ENCODE assay signal across 2 cellular contexts in the genomic region with DNA sequence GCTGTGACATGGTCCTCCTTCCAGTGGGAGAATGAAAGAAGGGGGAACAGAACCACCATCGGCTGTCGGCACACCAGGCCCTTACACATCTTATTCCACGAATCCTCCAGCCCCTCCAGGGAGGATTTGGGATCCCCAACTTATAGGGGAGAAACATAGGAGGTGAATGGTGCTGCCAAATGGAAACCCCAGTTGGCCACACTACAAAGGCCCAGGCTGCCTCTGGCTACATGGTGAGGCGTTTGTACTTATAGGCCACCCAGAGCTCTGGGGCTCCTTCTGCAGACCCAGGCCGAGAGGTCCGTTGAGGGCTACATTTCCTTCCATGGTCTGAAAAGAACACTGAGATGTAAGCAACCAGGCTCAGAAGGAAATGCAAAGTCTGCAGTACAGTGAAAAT.
TF ChIP-seq lines count a peak whose summit lies in the region.

No MANE protein-coding gene starts in this region.

TF ChIP-seq in SK-N-SH, 30 proteins besides CTCF, POLR2A, EP300 and RAD21:
- TF ChIP-seq FOXM1 (IDR thresholded peaks at IDR 0.05; ENCODE audit: low read depth) (no peak), RXRA (IDR thresholded peaks at IDR 0.05; ENCODE audit: borderline replicate concordance, low read depth) (no peak), GABPA (IDR thresholded peaks at IDR 0.05; ENCODE audit: low read depth) (no peak)

TF ChIP-seq in SK-N-SH treated with all-trans-retinoic acid at 6 μM for 48 hours, 23 proteins besides CTCF, POLR2A, EP300 and RAD21 (continued from another document):
- TF ChIP-seq POU6F1 (CRISPR knock-in tag; IDR thresholded peaks at IDR 0.05; ENCODE audit: borderline replicate concordance, low read depth) = no peak
- TF ChIP-seq, protein P1, sequence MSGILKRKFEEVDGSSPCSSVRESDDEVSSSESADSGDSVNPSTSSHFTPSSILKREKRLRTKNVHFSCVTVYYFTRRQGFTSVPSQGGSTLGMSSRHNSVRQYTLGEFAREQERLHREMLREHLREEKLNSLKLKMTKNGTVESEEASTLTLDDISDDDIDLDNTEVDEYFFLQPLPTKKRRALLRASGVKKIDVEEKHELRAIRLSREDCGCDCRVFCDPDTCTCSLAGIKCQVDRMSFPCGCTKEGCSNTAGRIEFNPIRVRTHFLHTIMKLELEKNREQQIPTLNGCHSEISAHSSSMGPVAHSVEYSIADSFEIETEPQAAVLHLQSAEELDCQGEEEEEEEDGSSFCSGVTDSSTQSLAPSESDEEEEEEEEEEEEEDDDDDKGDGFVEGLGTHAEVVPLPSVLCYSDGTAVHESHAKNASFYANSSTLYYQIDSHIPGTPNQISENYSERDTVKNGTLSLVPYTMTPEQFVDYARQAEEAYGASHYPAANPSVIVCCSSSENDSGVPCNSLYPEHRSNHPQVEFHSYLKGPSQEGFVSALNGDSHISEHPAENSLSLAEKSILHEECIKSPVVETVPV (CRISPR knock-in tag; IDR thresholded peaks at IDR 0.05) = no peak
- no peak for TF ChIP-seq ESRRG (CRISPR knock-in tag; IDR thresholded peaks at IDR 0.05)
- no peak for TF ChIP-seq ARNTL (CRISPR knock-in tag; IDR thresholded peaks at IDR 0.05; ENCODE audit: borderline replicate concordance, low read depth)
- no peak for TF ChIP-seq ISL1 (CRISPR knock-in tag; IDR thresholded peaks at IDR 0.05)
- TF ChIP-seq ZNF565 (CRISPR knock-in tag; conservative IDR thresholded peaks at IDR 0.05; ENCODE audit: low read depth) = no peak
- no peak for TF ChIP-seq CSDC2 (CRISPR knock-in tag; IDR thresholded peaks at IDR 0.05)
- no peak for TF ChIP-seq BACH2 (CRISPR knock-in tag; IDR thresholded peaks at IDR 0.05; ENCODE audit: borderline replicate concordance)
- no peak for TF ChIP-seq OSR1 (CRISPR knock-in tag; IDR thresholded peaks at IDR 0.05)
